ENCODE assay signal across 13 cellular contexts in genomic region chr2:285506-285905, GRCh38. TPM values are rescaled to one million over a fixed set of nuclear protein-coding genes. Genes with fewer than 3 reads are reported as not detected.
A peak's percentile ranks its signal among the peaks of the same experiment; 100 is the strongest.
DNase-seq lines count a peak whose midpoint lies in the region; ATAC-seq and TF ChIP-seq lines count a peak whose summit lies in the region.
"Had no signal": no experiment of that assay in that cellular context is flagged by ENCODE, and none has a peak within 500 bp of the region (broad histone marks: within the 10 kb centered on the region; RNA-seq: fewer than 3 reads in every experiment).

No MANE protein-coding gene starts in this region.

- H3K27ac ChIP-seq in HUES6 (ENCODE audit: low read depth, low read length): 0 out of 2 replicates have a peak overlapping the region, but pooled peaks have one; percentile 8
- no peak overlapping the region for H3K27ac ChIP-seq in mesendoderm (ENCODE audit: low read depth, low read length)
- H3K27ac ChIP-seq: foreskin keratinocyte, transverse colon had no signal

- no peak overlapping the region for H3K9ac ChIP-seq in HUES6 (ENCODE audit: low read length)
- H3K9ac ChIP-seq in mesendoderm (ENCODE audit: low read length): no peak overlapping the region

- DNase-seq in AG09319 (ENCODE audit: extremely low read depth, low read depth) (peak; percentile 37), chondrocyte (ENCODE audit: low spot score) (no peak), mesendoderm (peak; percentile 76)
- no peak for DNase-seq in activated CD4-positive, alpha-beta memory T cell treated with anti-CD3 and anti-CD28 coated beads for 36 hours
- no peak for DNase-seq in stimulated activated naive CD8-positive, alpha-beta T cell treated with anti-CD3 and anti-CD28 coated beads, Interleukin-15, Interleukin-2, amounts not matched to agents 100 U/mL and 50 U/mL, for 24 hours
- DNase-seq: CD4-positive, alpha-beta memory T cell; NCI-H345; transverse colon had no signal

- no peak overlapping the region for H3K23ac ChIP-seq in mesendoderm (ENCODE audit: low read length)

- H2AK5ac ChIP-seq in mesendoderm (ENCODE audit: low read length): no peak overlapping the region

- H3K27me3 ChIP-seq in HUES6 (ENCODE audit: control insufficient read depth, insufficient read depth, low read length) (peaks cover 50% of the 10 kb centered on the region), mesendoderm (ENCODE audit: insufficient read depth, low read length, poor library complexity) (peaks cover 1% of the 10 kb centered on the region)

- H3K36me3 ChIP-seq in HUES6 (ENCODE audit: control insufficient read depth, insufficient read depth, low read length): peaks cover 18% of the 10 kb centered on the region
- peaks cover 5% of the 10 kb centered on the region for H3K36me3 ChIP-seq in mesendoderm (ENCODE audit: control insufficient read depth, insufficient read depth, low read length)
- H3K36me3 ChIP-seq: transverse colon had no signal

- H3K4me3 ChIP-seq in HUES6 (ENCODE audit: low read depth, low read length): no peak overlapping the region
- H3K4me3 ChIP-seq in mesendoderm (ENCODE audit: low read length): no peak overlapping the region
- H3K4me3 ChIP-seq: lung, transverse colon had no signal

- no peak overlapping the region for H2BK5ac ChIP-seq in mesendoderm (ENCODE audit: low read length)

- H3K4ac ChIP-seq in mesendoderm (ENCODE audit: low read depth, low read length): no peak overlapping the region

- no peak for ATAC-seq in HG03159 (IDR thresholded peaks at IDR 0.05; ENCODE audit: unreplicated experiment)
- no peak for ATAC-seq in GM18502 (IDR thresholded peaks at IDR 0.05; ENCODE audit: poor library complexity, unreplicated experiment)
- no peak for ATAC-seq in stimulated activated naive CD8-positive, alpha-beta T cell treated with anti-CD3 and anti-CD28 coated beads, Interleukin-15, Interleukin-2, amounts not matched to agents 100 U/mL and 50 U/mL, for 24 hours
- ATAC-seq: foreskin keratinocyte had no signal

- H2BK15ac ChIP-seq in mesendoderm (replicated peaks; ENCODE audit: low read depth): no peak overlapping the region

- POLR2A ChIA-PET in activated CD4-positive, alpha-beta memory T cell treated with anti-CD3 and anti-CD28 coated beads for 36 hours (lab: Charles Lee): interaction anchor here (1.3 kb wide), 1 partner anchor 18 kb away, joined by 4 read pairs; no protein-coding TSS in a partner anchor

- no peaks in the 10 kb centered on the region for H3K9me3 Mint-ChIP-seq in chondrocyte (ENCODE audit: low read depth)
- H3K9me3 Mint-ChIP-seq in activated CD4-positive, alpha-beta memory T cell treated with anti-CD3 and anti-CD28 coated beads for 36 hours: no peaks in the 10 kb centered on the region
- H3K9me3 Mint-ChIP-seq: CD4-positive, alpha-beta memory T cell had no signal

- H3K4me1 ChIP-seq in HUES6 (ENCODE audit: control insufficient read depth, insufficient read depth, low read length): peaks cover 42% of the 10 kb centered on the region
- peaks cover 12% of the 10 kb centered on the region for H3K4me1 ChIP-seq in mesendoderm (ENCODE audit: control insufficient read depth, low read depth, low read length)
- H3K4me1 ChIP-seq: foreskin keratinocyte had no signal

- no peak overlapping the region for H3K4me2 ChIP-seq in mesendoderm (ENCODE audit: low read length)

- no peaks in the 10 kb centered on the region for H3K27me3 Mint-ChIP-seq in chondrocyte (ENCODE audit: low read depth)
- H3K27me3 Mint-ChIP-seq in activated CD4-positive, alpha-beta memory T cell treated with anti-CD3 and anti-CD28 coated beads for 36 hours: peaks cover 20% of the 10 kb centered on the region

- H4K5ac ChIP-seq in mesendoderm (ENCODE audit: low read length): no peak overlapping the region

- no peaks in the 10 kb centered on the region for H3K79me2 ChIP-seq in mesendoderm (ENCODE audit: control insufficient read depth, insufficient read depth, low read length)

- H3K4me1 Mint-ChIP-seq in chondrocyte (ENCODE audit: low read depth): peaks cover 28% of the 10 kb centered on the region
- peaks cover 3% of the 10 kb centered on the region for H3K4me1 Mint-ChIP-seq in activated CD4-positive, alpha-beta memory T cell treated with anti-CD3 and anti-CD28 coated beads for 36 hours (ENCODE audit: low read depth)

- H3K4me3 Mint-ChIP-seq in chondrocyte (ENCODE audit: unreplicated experiment): peak overlapping the region; percentile 82
- no peak overlapping the region for H3K4me3 Mint-ChIP-seq in activated CD4-positive, alpha-beta memory T cell treated with anti-CD3 and anti-CD28 coated beads for 36 hours

- no peaks in the 10 kb centered on the region for H3K9me3 ChIP-seq in HUES6 (ENCODE audit: control insufficient read depth, insufficient read depth, low read depth, low read length)
- H3K9me3 ChIP-seq: transverse colon had no signal

- H3K27ac Mint-ChIP-seq in chondrocyte (ENCODE audit: unreplicated experiment): peak overlapping the region; percentile 46
- H3K27ac Mint-ChIP-seq in activated CD4-positive, alpha-beta memory T cell treated with anti-CD3 and anti-CD28 coated beads for 36 hours: no peak overlapping the region
- H3K27ac Mint-ChIP-seq: CD4-positive, alpha-beta memory T cell had no signal

- WGBS in mesendoderm (ENCODE audit: extremely low coverage, insufficient coverage, low lambda C conversion rate): no CpG with 5 or more reads among the region's 1 CpG

- H4K8ac ChIP-seq in mesendoderm (ENCODE audit: low read depth, low read length): no peak overlapping the region

- H3K79me1 ChIP-seq in mesendoderm (ENCODE audit: low read length): peaks cover 2% of the 10 kb centered on the region

- intact Hi-C loops in activated CD4-positive, alpha-beta memory T cell treated with anti-CD3 and anti-CD28 coated beads for 36 hours (cut with micrococcal nuclease): no loop called here

- H3K36me3 Mint-ChIP-seq in chondrocyte (ENCODE audit: low read depth): peaks cover 38% of the 10 kb centered on the region
- H3K36me3 Mint-ChIP-seq in activated CD4-positive, alpha-beta memory T cell treated with anti-CD3 and anti-CD28 coated beads for 36 hours: peaks cover 16% of the 10 kb centered on the region

- no peak overlapping the region for H2BK120ac ChIP-seq in mesendoderm (ENCODE audit: low read depth, low read length)

- TF ChIP-seq CTCF in AG09319 (IDR thresholded peaks at IDR 0.05; ENCODE audit: low read depth, low read length): no peak
- no peak for TF ChIP-seq CTCF in chondrocyte (IDR thresholded peaks at IDR 0.05)

- no peak overlapping the region for H3K18ac ChIP-seq in mesendoderm (ENCODE audit: low read length)

- CTCF ChIA-PET in activated CD4-positive, alpha-beta memory T cell treated with anti-CD3 and anti-CD28 coated beads for 36 hours (lab: Charles Lee): interaction anchor here (1.0 kb wide), 2 partner anchors 9 to 39 kb away, joined by 3 to 5 read pairs; no protein-coding TSS in a partner anchor

- no peak overlapping the region for H3K56ac ChIP-seq in mesendoderm (ENCODE audit: low read length)

RNA-seq across cellular contexts. Expression of gene ALKAL2, which starts 2.4 kb away (rescaled TPM):
- total RNA-seq in chondrocyte: 150 to 164 TPM (median 154 TPM) in 3 replicates
- 1.9 TPM for polyA plus RNA-seq in mesendoderm (2013, experiment 1 of 2)
- polyA plus RNA-seq in mesendoderm (2013, experiment 2 of 2): 2.4 TPM
- not detected for total RNA-seq in activated CD4-positive, alpha-beta memory T cell treated with anti-CD3 and anti-CD28 coated beads for 36 hours
- total RNA-seq: CD4-positive, alpha-beta memory T cell; foreskin keratinocyte had no signal
- polyA plus RNA-seq: CD4-positive, alpha-beta memory T cell; foreskin keratinocyte had no signal

RNA-seq across cellular contexts. Expression of gene ACP1, which starts 20.8 kb away (rescaled TPM):
- 79.6 to 89.8 TPM (median 82.7 TPM) in 3 replicates for total RNA-seq in chondrocyte
- 118 TPM for polyA plus RNA-seq in mesendoderm (2013, experiment 1 of 2)
- polyA plus RNA-seq in mesendoderm (2013, experiment 2 of 2): 119 TPM
- total RNA-seq in activated CD4-positive, alpha-beta memory T cell treated with anti-CD3 and anti-CD28 coated beads for 36 hours: 100 to 1,000 TPM; 121 to 127 TPM

RNA-seq across cellular contexts. Expression of gene SH3YL1, which starts 21.7 kb away (rescaled TPM):
- 33.7 to 52.9 TPM (median 36.1 TPM) in 3 replicates for total RNA-seq in chondrocyte
- 9.7 TPM for polyA plus RNA-seq in mesendoderm (2013, experiment 1 of 2)
- 9.4 TPM for polyA plus RNA-seq in mesendoderm (2013, experiment 2 of 2)
- total RNA-seq in activated CD4-positive, alpha-beta memory T cell treated with anti-CD3 and anti-CD28 coated beads for 36 hours: 10 to 100 TPM; 21.6 to 23.5 TPM

Comparison
In these comparisons a context has a peak if more than half of its experiments do, and no peak if none do; other contexts are left out.
1. DNase-seq: peak in AG09319 (single experiment) and mesendoderm (single experiment); none in chondrocyte (single experiment), activated CD4-positive, alpha-beta memory T cell treated with anti-CD3 and anti-CD28 coated beads for 36 hours (single experiment) and stimulated activated naive CD8-positive, alpha-beta T cell treated with anti-CD3 and anti-CD28 coated beads, Interleukin-15, Interleukin-2, amounts not matched to agents 100 U/mL and 50 U/mL, for 24 hours (single experiment).
2. RNA of gene ALKAL2, which starts 2.4 kb away (total RNA-seq): 150 to 164 TPM in chondrocyte; not detected in activated CD4-positive, alpha-beta memory T cell treated with anti-CD3 and anti-CD28 coated beads for 36 hours; every median in the first group is over 100 times any median in the second.